Comparison of ENCODE assay signal across 19 cellular contexts in genomic region chr3:69821133-69821532, GRCh38.
DNase-seq lines count a peak whose midpoint lies in the region; ATAC-seq, FAIRE-seq and TF ChIP-seq lines count a peak whose summit lies in the region.
"Had no signal": no experiment of that assay in that cellular context is flagged by ENCODE, and none has a peak within 500 bp of the region (broad histone marks: within the 10 kb centered on the region; RNA-seq: fewer than 3 reads in every experiment).

No MANE protein-coding gene starts in this region.

- in situ Hi-C loops in HepG2 (cut with HindIII; ENCODE audit: extremely low pct_ligation_motif_present, low pct_unique_long_range_greater_than_20kb) = no loop called here

- no peaks in the 10 kb centered on the region for H3K9me3 ChIP-seq in HepG2 (ENCODE audit: low read length)
- H3K9me3 ChIP-seq: BE2C, SJSA1 had no signal

- 2% methylated on average over 4 of the region's 4 CpGs for WGBS in HepG2 (ENCODE audit: low lambda C conversion rate)

- no peak overlapping the region for H2AFZ ChIP-seq in HepG2 (ENCODE audit: low read length)

- no peaks in the 10 kb centered on the region for H4K20me1 ChIP-seq in HepG2 (ENCODE audit: insufficient read depth, low read length)

- H3K36me3 ChIP-seq in HepG2 (replicated peaks in 1 of 2; ENCODE audit: control insufficient read depth in 1 of 2, insufficient read depth in 2 of 2, low read length in 2 of 2) = no peaks in the 10 kb centered on the region
- H3K36me3 ChIP-seq: BE2C, SJSA1 had no signal

- no peak overlapping the region for H3K9ac ChIP-seq in HepG2 (ENCODE audit: insufficient read depth, low read depth, low read length)

- H3K27me3 ChIP-seq in HepG2 (ENCODE audit: control insufficient read depth in 1 of 2, insufficient read depth in 2 of 2, low read length in 2 of 2) = no peaks in the 10 kb centered on the region; a peak in 1 of 5 replicates
- H3K27me3 ChIP-seq: BE2C, SJSA1 had no signal

- no peak for TF ChIP-seq CTCF in HepG2 (CRISPR knock-in tag; IDR thresholded peaks at IDR 0.05)

- no peak for TF ChIP-seq RAD21 in HepG2 (CRISPR knock-in tag; IDR thresholded peaks at IDR 0.05)

- FAIRE-seq in HepG2 (lab: Jason Lieb, UNC) = no peak
- FAIRE-seq: GM18507 had no signal

- TF ChIP-seq EP300 in HepG2 (IDR thresholded peaks at IDR 0.05; ENCODE audit: low read depth in 2 of 2, low read length in 2 of 2) (no peak), HepG2 (CRISPR knock-in tag; IDR thresholded peaks at IDR 0.05; ENCODE audit: borderline replicate concordance) (no peak)

- BruUV-seq in HepG2 (replicated peaks; lab: Mats Ljungman, UMichigan) = no TSS peak

- no peaks in the 10 kb centered on the region for H3K4me1 ChIP-seq in HepG2 (ENCODE audit: insufficient read depth, low read length)

- DNase-seq in HT1080 (ENCODE audit: low read depth) (peak; percentile 68), midbrain (lab: John Stamatoyannopoulos, UW) (peak; percentile 59), superior temporal gyrus (ENCODE audit: extremely low spot score) (peak; percentile 89), CD1c-positive myeloid dendritic cell (ENCODE audit: extremely low spot score) (no peak), NCI-H82 treated with DMSO at 0.1 percent for 48 hours (lab: John Stamatoyannopoulos, UW; ENCODE audit: unreplicated experiment) (no peak), HepG2 (ENCODE audit: low spot score) (no peak)
- DNase-seq in activated T-cell treated with anti-CD3 and anti-CD28 coated beads, Interleukin-2, amount 50 U/mL, for 48 hours = no peak
- DNase-seq: BE2C; CD8-positive, alpha-beta memory T cell; DMS 273 treated with DMSO at 0.1 percent for 48 hours; H9; NCI-H1417; NCI-H2029; NCI-H2227 treated with DMSO at 0.1 percent for 48 hours; NCI-H526 had no signal

- H3K79me2 ChIP-seq in HepG2 (ENCODE audit: insufficient read depth, low read length) = no peaks in the 10 kb centered on the region

- no peak for TF ChIP-seq POLR2A in HepG2 (IDR thresholded peaks at IDR 0.05; ENCODE audit: insufficient read depth in 1 of 2, low read depth in 2 of 2, low read length in 2 of 2)

- no peak overlapping the region for H3K4me2 ChIP-seq in HepG2 (ENCODE audit: low read depth, low read length)

- ATAC-seq in HepG2 = no peak

- H3K4me3 ChIP-seq in HepG2 (replicated peaks in 1 of 3; ENCODE audit: insufficient read depth in 1 of 3, low read depth in 2 of 3, low read length in 3 of 3) = no peak overlapping the region
- H3K4me3 ChIP-seq: SJSA1 had no signal

- POLR2A ChIA-PET in HepG2 (lab: Yijun Ruan, JAX) = no interaction called here

- H3K27ac ChIP-seq in cingulate gyrus (ENCODE audit: low read depth, low read length) (peak overlapping the region; percentile 77), HepG2 (ENCODE audit: extremely low read length, insufficient read depth, low read length) (no peak overlapping the region)
- H3K27ac ChIP-seq: RWPE1 had no signal

- intact Hi-C loops in HepG2 (cut with micrococcal nuclease; ENCODE audit: unreplicated experiment) = no loop called here

- CTCF ChIA-PET in HepG2 (lab: Yijun Ruan, JAX; ENCODE audit: low intra/inter-chr PET ratio, low total read pairs) = no interaction called here

TF ChIP-seq in HepG2, 621 proteins besides CTCF, POLR2A, EP300 and RAD21:
- TF ChIP-seq ELF4 (CRISPR knock-in tag; IDR thresholded peaks at IDR 0.05; ENCODE audit: borderline replicate concordance) = no peak
- no peak for TF ChIP-seq ZBTB8A (CRISPR knock-in tag; IDR thresholded peaks at IDR 0.05; ENCODE audit: borderline replicate concordance, low read depth)
- no peak for TF ChIP-seq ZNF225 (CRISPR knock-in tag; IDR thresholded peaks at IDR 0.05)
- no peak for TF ChIP-seq TAF15 (IDR thresholded peaks at IDR 0.05; ENCODE audit: low read depth, low read length, poor library complexity, severe bottlenecking)
- no peak for TF ChIP-seq ZNF331 (CRISPR knock-in tag; IDR thresholded peaks at IDR 0.05)
- TF ChIP-seq MATR3 (CRISPR knock-in tag; IDR thresholded peaks at IDR 0.05) = no peak
- TF ChIP-seq PBX3 (CRISPR knock-in tag; IDR thresholded peaks at IDR 0.05; ENCODE audit: borderline replicate concordance) = no peak
- TF ChIP-seq MAX (IDR thresholded peaks at IDR 0.05) = no peak
- no peak for TF ChIP-seq ZNF597 (CRISPR knock-in tag; IDR thresholded peaks at IDR 0.05)
- no peak for TF ChIP-seq HMGA1 (CRISPR knock-in tag; conservative IDR thresholded peaks at IDR 0.05)
- no peak for TF ChIP-seq PCBP2 (optimal IDR thresholded peaks at IDR 0.05; ENCODE audit: low read depth, low read length, poor library complexity, severe bottlenecking)
- no peak for TF ChIP-seq ZNF761 (CRISPR knock-in tag; conservative IDR thresholded peaks at IDR 0.05)
- no peak for TF ChIP-seq ZMAT3 (CRISPR knock-in tag; conservative IDR thresholded peaks at IDR 0.05)
- TF ChIP-seq RNF2 (conservative IDR thresholded peaks at IDR 0.05; ENCODE audit: low read depth) = no peak
- no peak for TF ChIP-seq ZC3H4 (CRISPR knock-in tag; IDR thresholded peaks at IDR 0.05; ENCODE audit: borderline replicate concordance)
- TF ChIP-seq CBX2 (IDR thresholded peaks at IDR 0.05; ENCODE audit: low read depth, low read length) = no peak
- TF ChIP-seq CBX2 (CRISPR knock-in tag; IDR thresholded peaks at IDR 0.05; ENCODE audit: low read depth) = no peak
TF ChIP-seq in HepG2: peak in this region for 0.

Comparison
In these comparisons a context has a peak if more than half of its experiments do, and no peak if none do; other contexts are left out.
1. DNase-seq: peak in HT1080 (single experiment), midbrain (single experiment) and superior temporal gyrus (single experiment); none in activated T-cell treated with anti-CD3 and anti-CD28 coated beads, Interleukin-2, amount 50 U/mL, for 48 hours (0 of 2), CD1c-positive myeloid dendritic cell (single experiment), NCI-H82 treated with DMSO at 0.1 percent for 48 hours (single experiment) and HepG2 (single experiment).